ENCODE assay signal across 1 cellular context in genomic region chr18:32803571-32803970, GRCh38.
TF ChIP-seq lines count a peak whose summit lies in the region.

No MANE protein-coding gene starts in this region.

TF ChIP-seq in HepG2, 621 proteins besides CTCF, POLR2A, EP300 and RAD21 (continued from another document and continues in another):
- TF ChIP-seq SNAPC4 (CRISPR knock-in tag; IDR thresholded peaks at IDR 0.05) (no peak), GPBP1L1 (CRISPR knock-in tag; IDR thresholded peaks at IDR 0.05) (no peak), ZNF841 (CRISPR knock-in tag; IDR thresholded peaks at IDR 0.05; ENCODE audit: borderline replicate concordance) (no peak), RXRB (CRISPR knock-in tag; IDR thresholded peaks at IDR 0.05; ENCODE audit: borderline replicate concordance) (peak; percentile 92), GLI4 (CRISPR knock-in tag; IDR thresholded peaks at IDR 0.05; ENCODE audit: borderline replicate concordance) (no peak), FOXK1 (CRISPR knock-in tag; IDR thresholded peaks at IDR 0.05; ENCODE audit: borderline replicate concordance, low read depth) (peak; percentile 79; the same call in 1 of the 2 replicates), HOXA9 (CRISPR knock-in tag; IDR thresholded peaks at IDR 0.05; ENCODE audit: borderline replicate concordance) (no peak), CEBPG (CRISPR knock-in tag; IDR thresholded peaks at IDR 0.05) (peak; percentile 83), ZBTB1 (CRISPR knock-in tag; IDR thresholded peaks at IDR 0.05; ENCODE audit: borderline replicate concordance) (no peak), ADNP (CRISPR knock-in tag; IDR thresholded peaks at IDR 0.05) (no peak), CREBL2 (CRISPR knock-in tag; IDR thresholded peaks at IDR 0.05; ENCODE audit: borderline replicate concordance) (no peak), TFE3 (CRISPR knock-in tag; IDR thresholded peaks at IDR 0.05) (peak; percentile 81), BCL6 (CRISPR knock-in tag; IDR thresholded peaks at IDR 0.05) (peak; percentile 81), KDM2A (CRISPR knock-in tag; IDR thresholded peaks at IDR 0.05; ENCODE audit: borderline replicate concordance, low read depth) (0 out of 2 replicates have a peak, but pooled peaks have one; percentile 23), KDM4B (CRISPR knock-in tag; IDR thresholded peaks at IDR 0.05) (peak; percentile 80; the same call in 1 of the 2 replicates), GMEB1 (CRISPR knock-in tag; IDR thresholded peaks at IDR 0.05; ENCODE audit: borderline replicate concordance) (peak; percentile 47; the same call in 1 of the 2 replicates), HMG20B (CRISPR knock-in tag; conservative IDR thresholded peaks at IDR 0.05) (peak; percentile 69), REST (IDR thresholded peaks at IDR 0.05; ENCODE audit: borderline replicate concordance in 1 of 2, low read depth in 1 of 2, low read length in 2 of 2) (peak in 1 of 2 experiments; percentile 79; a peak in 2 of 4 replicates), PRDM10 (CRISPR knock-in tag; IDR thresholded peaks at IDR 0.05; ENCODE audit: low read depth) (peak; percentile 69; the same call in 1 of the 2 replicates), ZNF790 (CRISPR knock-in tag; IDR thresholded peaks at IDR 0.05; ENCODE audit: borderline replicate concordance) (no peak), ZBTB14 (CRISPR knock-in tag; IDR thresholded peaks at IDR 0.05) (no peak), ZMYM3 (CRISPR knock-in tag; IDR thresholded peaks at IDR 0.05) (peak; percentile 46; the same call in 1 of the 2 replicates), PAX8 (CRISPR knock-in tag; IDR thresholded peaks at IDR 0.05; ENCODE audit: borderline replicate concordance) (no peak), HOXD1 (CRISPR knock-in tag; IDR thresholded peaks at IDR 0.05) (peak; percentile 87), NR0B2 (CRISPR knock-in tag; IDR thresholded peaks at IDR 0.05) (no peak), DR1 (CRISPR knock-in tag; IDR thresholded peaks at IDR 0.05) (no peak; the same call in 1 of the 2 replicates), LCORL (IDR thresholded peaks at IDR 0.05) (no peak), LCORL (CRISPR knock-in tag; IDR thresholded peaks at IDR 0.05) (no peak)
